ENCODE assay signal across 1 cellular context in the genomic region with DNA sequence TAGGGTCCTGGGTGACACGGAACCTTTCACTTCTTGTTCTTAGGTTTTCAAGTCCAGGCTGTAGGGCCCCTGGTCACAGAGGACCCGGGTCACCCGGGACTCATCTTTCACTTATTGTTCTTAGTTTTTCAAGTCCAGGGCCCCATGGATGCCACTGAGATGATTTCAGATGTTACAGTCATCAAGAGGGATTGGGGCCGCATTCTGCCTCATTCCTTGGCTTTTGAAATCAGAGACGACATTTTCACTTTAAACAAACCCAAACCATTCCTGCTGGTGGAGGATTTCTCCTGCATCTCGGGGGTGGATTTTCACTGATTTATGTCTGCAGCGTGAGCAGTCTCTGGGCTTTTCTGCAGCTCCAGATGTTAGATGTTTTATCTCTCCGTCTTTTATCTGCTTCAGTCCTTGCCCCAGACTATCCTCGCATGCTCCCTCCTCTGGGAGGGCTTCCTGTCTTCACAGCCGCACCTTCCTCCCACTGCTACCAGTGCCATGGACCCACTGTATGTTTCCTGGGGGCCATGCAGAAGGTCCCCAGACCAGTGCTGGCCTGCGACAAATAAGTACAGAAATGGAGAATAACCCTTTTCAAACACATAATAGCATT.
TF ChIP-seq lines count a peak whose summit lies in the region.

No MANE protein-coding gene starts in this region.

TF ChIP-seq in IMR-90, 13 proteins besides CTCF, POLR2A, EP300 and RAD21:
- 0 out of 2 replicates have a peak, but pooled peaks have one; percentile 35 for TF ChIP-seq MAZ (IDR thresholded peaks at IDR 0.05; ENCODE audit: borderline replicate concordance, low read depth, low read length)
- peak; percentile 60 for TF ChIP-seq RCOR1 (IDR thresholded peaks at IDR 0.05; ENCODE audit: insufficient replicate concordance, low read length)
- TF ChIP-seq, protein P1, sequence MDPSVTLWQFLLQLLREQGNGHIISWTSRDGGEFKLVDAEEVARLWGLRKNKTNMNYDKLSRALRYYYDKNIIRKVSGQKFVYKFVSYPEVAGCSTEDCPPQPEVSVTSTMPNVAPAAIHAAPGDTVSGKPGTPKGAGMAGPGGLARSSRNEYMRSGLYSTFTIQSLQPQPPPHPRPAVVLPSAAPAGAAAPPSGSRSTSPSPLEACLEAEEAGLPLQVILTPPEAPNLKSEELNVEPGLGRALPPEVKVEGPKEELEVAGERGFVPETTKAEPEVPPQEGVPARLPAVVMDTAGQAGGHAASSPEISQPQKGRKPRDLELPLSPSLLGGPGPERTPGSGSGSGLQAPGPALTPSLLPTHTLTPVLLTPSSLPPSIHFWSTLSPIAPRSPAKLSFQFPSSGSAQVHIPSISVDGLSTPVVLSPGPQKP (IDR thresholded peaks at IDR 0.05; ENCODE audit: borderline replicate concordance, low read depth, low read length) = no peak
- peak; percentile 32; the same call in 1 of the 2 replicates for TF ChIP-seq FOS (IDR thresholded peaks at IDR 0.05; ENCODE audit: low read depth, low read length)
- no peak for TF ChIP-seq RFX5 (IDR thresholded peaks at IDR 0.05; ENCODE audit: low read depth, low read length)
- peak; percentile 46; the same call in 1 of the 2 replicates for TF ChIP-seq CEBPB (IDR thresholded peaks at IDR 0.05; ENCODE audit: low read depth, low read length)
- peak; percentile 48; the same call in 1 of the 2 replicates for TF ChIP-seq BHLHE40 (IDR thresholded peaks at IDR 0.05; ENCODE audit: low read depth, low read length)
